Comparison of ENCODE assay signal across 20 cellular contexts in genomic region chr4:90165883-90166282, GRCh38. TPM values are rescaled to one million over a fixed set of nuclear protein-coding genes. Genes with fewer than 3 reads are reported as not detected.
DNase-seq lines count a peak whose midpoint lies in the region; ATAC-seq and TF ChIP-seq lines count a peak whose summit lies in the region.
"Had no signal": no experiment of that assay in that cellular context is flagged by ENCODE, and none has a peak within 500 bp of the region (broad histone marks: within the 10 kb centered on the region; RNA-seq: fewer than 3 reads in every experiment).

No MANE protein-coding gene starts in this region.

- H3K36me3 Mint-ChIP-seq in activated CD8-positive, alpha-beta memory T cell treated with anti-CD3 and anti-CD28 coated beads, Interleukin-2, amount 10 ng/mL, durations not matched to agents 7 days and 5 days: no peaks in the 10 kb centered on the region

- CTCF ChIA-PET in activated CD8-positive, alpha-beta memory T cell treated with anti-CD3 and anti-CD28 coated beads, Interleukin-2, amount 10 ng/mL, durations not matched to agents 7 days and 5 days (lab: Charles Lee): no interaction called here

- DNase-seq in GM12865 (ENCODE audit: low read depth): peak; percentile 5
- DNase-seq in NCI-H2029 (lab: John Stamatoyannopoulos, UW): no peak
- DNase-seq in stimulated activated CD4-positive, alpha-beta T cell treated with anti-CD3 and anti-CD28 coated beads, Interleukin-4, amount 100 ng/mL, for 1 hour: no peak
- DNase-seq in activated CD8-positive, alpha-beta memory T cell treated with anti-CD3 and anti-CD28 coated beads, Interleukin-2, amount 10 ng/mL, durations not matched to agents 7 days and 5 days: no peak
- DNase-seq in epidermal melanocyte (ENCODE audit: insufficient read length, low spot score): no peak
- DNase-seq: activated CD4-positive, alpha-beta T cell treated with anti-CD3 and anti-CD28 coated beads for 36 hours; activated CD8-positive, alpha-beta memory T cell treated with anti-CD3 and anti-CD28 coated beads, Interleukin-2, amount 50 U/mL, for 48 hours; activated naive CD4-positive, alpha-beta T cell treated with Interleukin-2 at 50 U/mL for 16 hours; left cardiac atrium; MG63; midbrain; NCI-H187 treated with DMSO at 0.1 percent for 48 hours; NCI-H510A; stomach had no signal

- no peak overlapping the region for H3K4me3 Mint-ChIP-seq in activated CD8-positive, alpha-beta memory T cell treated with anti-CD3 and anti-CD28 coated beads, Interleukin-2, amount 10 ng/mL, durations not matched to agents 7 days and 5 days
- H3K4me3 Mint-ChIP-seq: activated CD4-positive, alpha-beta T cell treated with anti-CD3 and anti-CD28 coated beads for 36 hours; neural crest cell had no signal

- no peaks in the 10 kb centered on the region for H3K4me1 Mint-ChIP-seq in activated CD8-positive, alpha-beta memory T cell treated with anti-CD3 and anti-CD28 coated beads, Interleukin-2, amount 10 ng/mL, durations not matched to agents 7 days and 5 days
- H3K4me1 Mint-ChIP-seq: activated CD4-positive, alpha-beta T cell treated with anti-CD3 and anti-CD28 coated beads for 36 hours had no signal

- H3K27ac Mint-ChIP-seq in activated CD8-positive, alpha-beta memory T cell treated with anti-CD3 and anti-CD28 coated beads, Interleukin-2, amount 10 ng/mL, durations not matched to agents 7 days and 5 days: no peak overlapping the region
- H3K27ac Mint-ChIP-seq: activated CD4-positive, alpha-beta T cell treated with anti-CD3 and anti-CD28 coated beads for 36 hours had no signal

- ATAC-seq in GM19351 (IDR thresholded peaks at IDR 0.05; ENCODE audit: unreplicated experiment): peak; percentile 42
- ATAC-seq in HG02610 (IDR thresholded peaks at IDR 0.05; ENCODE audit: unreplicated experiment): peak; percentile 96
- ATAC-seq in HG03135 (IDR thresholded peaks at IDR 0.05; ENCODE audit: unreplicated experiment): peak; percentile 86
- no peak for ATAC-seq in activated CD8-positive, alpha-beta memory T cell treated with anti-CD3 and anti-CD28 coated beads, Interleukin-2, amount 10 ng/mL, durations not matched to agents 7 days and 5 days
- ATAC-seq: activated CD4-positive, alpha-beta T cell treated with anti-CD3 and anti-CD28 coated beads for 36 hours; HCT116; left cardiac atrium had no signal

- no peak overlapping the region for H3K4me3 ChIP-seq in GM12865 (ENCODE audit: low read depth, low read length)
- H3K4me3 ChIP-seq: ascending aorta, MG63, stomach had no signal

- no peak for TF ChIP-seq CTCF in GM12865 (IDR thresholded peaks at IDR 0.05; ENCODE audit: insufficient read depth, low read depth, low read length, missing control alignments)

- no peaks in the 10 kb centered on the region for H3K27me3 Mint-ChIP-seq in activated CD8-positive, alpha-beta memory T cell treated with anti-CD3 and anti-CD28 coated beads, Interleukin-2, amount 10 ng/mL, durations not matched to agents 7 days and 5 days

- H3K9me3 Mint-ChIP-seq in activated CD8-positive, alpha-beta memory T cell treated with anti-CD3 and anti-CD28 coated beads, Interleukin-2, amount 10 ng/mL, durations not matched to agents 7 days and 5 days (ENCODE audit: low read depth): peaks cover 2% of the 10 kb centered on the region

RNA-seq across cellular contexts. Expression of gene CCSER1, which starts 38.7 kb away (rescaled TPM):
- under 1 TPM in 1 of 2 experiments, not detected in 1; 0.16 TPM for total RNA-seq in activated CD8-positive, alpha-beta memory T cell treated with anti-CD3 and anti-CD28 coated beads, Interleukin-2, amount 10 ng/mL, durations not matched to agents 7 days and 5 days
